33 cellular contexts compared by ENCODE assay signal in genomic region chr20:55761787-55762186, GRCh38.
DNase-seq lines count a peak whose midpoint lies in the region; ATAC-seq and TF ChIP-seq lines count a peak whose summit lies in the region.
"Had no signal": no experiment of that assay in that cellular context is flagged by ENCODE, and none has a peak within 500 bp of the region (broad histone marks: within the 10 kb centered on the region; RNA-seq: fewer than 3 reads in every experiment).

No MANE protein-coding gene starts in this region.

- H3K36me3 Mint-ChIP-seq in nephron (ENCODE audit: low read depth): no peaks in the 10 kb centered on the region
- H3K36me3 Mint-ChIP-seq: CD14-positive monocyte; CD4-positive, CD25-positive, alpha-beta regulatory T cell; CD8-positive, alpha-beta memory T cell; CD8-positive, alpha-beta T cell had no signal

- H3K27me3 ChIP-seq in aorta (ENCODE audit: control insufficient read depth in 1 of 2, insufficient read depth in 2 of 2, low read length in 1 of 2): no peaks in the 10 kb centered on the region
- H3K27me3 ChIP-seq in breast epithelium: no peaks in the 10 kb centered on the region
- H3K27me3 ChIP-seq: BE2C; BLaER1; BLaER1 treated with 17β-estradiol and CSF1 and Interleukin-3, amounts not matched to agents 10 nM and 100 nM had no signal

- peak overlapping the region; percentile 81 to 97 (median 97) for H3K27ac Mint-ChIP-seq in nephron
- H3K27ac Mint-ChIP-seq: B cell; CD14-positive monocyte; CD4-positive, alpha-beta memory T cell; CD4-positive, alpha-beta T cell; CD4-positive, CD25-positive, alpha-beta regulatory T cell; CD8-positive, alpha-beta memory T cell; CD8-positive, alpha-beta T cell had no signal

- POLR2A ChIA-PET in GM10248 (lab: Yijun Ruan, JAX): no interaction called here

- TF ChIP-seq CTCF in nephron (IDR thresholded peaks at IDR 0.05; ENCODE audit: unreplicated experiment in 3 of 3): no peak
- TF ChIP-seq CTCF in GM10248 (IDR thresholded peaks at IDR 0.05; ENCODE audit: control extremely low read depth, extremely low read depth, low read depth, missing control alignments): no peak
- no peak for TF ChIP-seq CTCF in breast epithelium (IDR thresholded peaks at IDR 0.05)

- H3K36me3 ChIP-seq in aorta (ENCODE audit: control insufficient read depth in 1 of 2, insufficient read depth in 2 of 2, low read length in 1 of 2) (no peaks in the 10 kb centered on the region), breast epithelium (no peaks in the 10 kb centered on the region)
- H3K36me3 ChIP-seq: BE2C; BLaER1; BLaER1 treated with 17β-estradiol and CSF1 and Interleukin-3, amounts not matched to agents 10 nM and 100 nM had no signal

- intact Hi-C loops in sciatic nerve (cut with DNase I): no loop called here
- intact Hi-C loops in aorta (cut with DNase I): no loop called here
- intact Hi-C loops in breast epithelium (cut with DNase I; ENCODE audit: low total_unique reads): no loop called here

- peaks cover 3% of the 10 kb centered on the region for H3K27me3 Mint-ChIP-seq in nephron (ENCODE audit: low read depth)
- H3K27me3 Mint-ChIP-seq: B cell; CD4-positive, alpha-beta memory T cell; CD4-positive, alpha-beta T cell; CD4-positive, CD25-positive, alpha-beta regulatory T cell had no signal

- no peak overlapping the region for H3K27ac ChIP-seq in aorta (ENCODE audit: low read depth in 1 of 2, low read length in 2 of 2)
- no peak overlapping the region for H3K27ac ChIP-seq in breast epithelium
- H3K27ac ChIP-seq: 22Rv1; A549; BLaER1; BLaER1 treated with 17β-estradiol and CSF1 and Interleukin-3, amounts not matched to agents 10 nM and 100 nM; C4-2B had no signal

- no peak for TF ChIP-seq POLR2A in breast epithelium (IDR thresholded peaks at IDR 0.05)

- no peak overlapping the region for H3K4me3 ChIP-seq in aorta (ENCODE audit: low read length in 2 of 2)
- no peak overlapping the region for H3K4me3 ChIP-seq in breast epithelium
- H3K4me3 ChIP-seq: A549; BLaER1; BLaER1 treated with 17β-estradiol and CSF1 and Interleukin-3, amounts not matched to agents 10 nM and 100 nM had no signal

- H3K4me3 Mint-ChIP-seq in nephron: no peak overlapping the region
- H3K4me3 Mint-ChIP-seq: B cell; CD14-positive monocyte; CD4-positive, alpha-beta memory T cell; CD4-positive, alpha-beta T cell; CD4-positive, CD25-positive, alpha-beta regulatory T cell; CD8-positive, alpha-beta memory T cell; CD8-positive, alpha-beta T cell had no signal

- H3K9me3 ChIP-seq in aorta (ENCODE audit: control insufficient read depth, low read length) (no peaks in the 10 kb centered on the region), breast epithelium (peaks cover 7 to 10% of the 10 kb centered on the region in 2 donors)
- H3K9me3 ChIP-seq: BE2C had no signal

- H3K4me1 ChIP-seq in aorta (ENCODE audit: control insufficient read depth in 1 of 2, insufficient read depth in 2 of 2, low read length in 2 of 2): no peaks in the 10 kb centered on the region
- H3K4me1 ChIP-seq in breast epithelium: no peaks in the 10 kb centered on the region
- H3K4me1 ChIP-seq: A549; BE2C; BLaER1; BLaER1 treated with 17β-estradiol and CSF1 and Interleukin-3, amounts not matched to agents 10 nM and 100 nM; Caco-2 had no signal

- DNase-seq in sciatic nerve (ENCODE audit: low spot score): no peak
- DNase-seq in aorta: no peak
- DNase-seq in GM10248 (ENCODE audit: extremely low spot score): no peak
- no peak for DNase-seq in breast epithelium (ENCODE audit: low spot score in 2 of 2)
- no peak for DNase-seq in NK-92 (lab: John Stamatoyannopoulos, UW; ENCODE audit: unreplicated experiment)
- DNase-seq: 8988T; ACHN; AML-193; BE2C; C1 segment of cervical spinal cord; Caco-2; Calu3; CD4-positive, alpha-beta memory T cell; CD4-positive, alpha-beta T cell; CD4-positive, CD25-positive, alpha-beta regulatory T cell; CD8-positive, alpha-beta memory T cell; CD8-positive, alpha-beta T cell; COR-L47; DMS 273 treated with DMSO at 0.1 percent for 48 hours; DMS153; DMS53; DMS79; DMS79 treated with DMSO at 0.1 percent for 48 hours; DND-41; EL had no signal

- CTCF ChIA-PET in GM10248 (lab: Yijun Ruan, JAX): no interaction called here

- ATAC-seq in sciatic nerve (peak; percentile 78), aorta (ENCODE audit: low FRiP score) (peak; percentile 59)
- ATAC-seq: A549; CD8-positive, alpha-beta T cell had no signal

- peaks cover 30% of the 10 kb centered on the region for H3K9me3 Mint-ChIP-seq in nephron

- peaks cover 27% of the 10 kb centered on the region for H3K4me1 Mint-ChIP-seq in nephron
- H3K4me1 Mint-ChIP-seq: B cell; CD14-positive monocyte; CD4-positive, alpha-beta memory T cell; CD4-positive, CD25-positive, alpha-beta regulatory T cell; CD8-positive, alpha-beta memory T cell had no signal
